Comparison of ENCODE assay signal across 13 cellular contexts in the genomic region with DNA sequence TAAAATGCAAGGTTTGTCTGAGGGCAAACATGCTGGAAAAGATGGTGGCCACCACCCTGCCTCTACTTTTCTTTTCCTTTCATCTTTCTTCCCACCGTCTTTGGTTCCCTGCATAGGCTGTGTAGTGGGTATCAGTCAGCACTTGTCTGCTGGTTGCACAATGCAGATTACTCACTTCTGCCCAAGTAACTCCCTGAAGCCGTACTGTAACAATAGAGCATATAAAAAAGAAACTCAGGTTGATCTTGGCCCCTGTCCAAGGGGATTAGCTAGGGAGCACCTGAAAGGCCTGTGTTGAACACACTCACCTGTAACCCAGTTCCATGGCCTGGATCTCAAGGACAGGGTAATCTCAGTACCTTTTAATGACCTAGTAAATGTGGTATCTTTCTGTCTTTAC.
A peak's percentile ranks its signal among the peaks of the same experiment; 100 is the strongest.
DNase-seq lines count a peak whose midpoint lies in the region; ATAC-seq, FAIRE-seq and TF ChIP-seq lines count a peak whose summit lies in the region.
"Had no signal": no experiment of that assay in that cellular context is flagged by ENCODE, and none has a peak within 500 bp of the region (broad histone marks: within the 10 kb centered on the region; RNA-seq: fewer than 3 reads in every experiment).

No MANE protein-coding gene starts in this region.

- H4K20me1 ChIP-seq in astrocyte (ENCODE audit: insufficient read depth, low read length) (peaks cover 8% of the 10 kb centered on the region), MM.1S (ENCODE audit: insufficient read depth, low read length) (no peaks in the 10 kb centered on the region)

- no peak overlapping the region for H3K4me3 ChIP-seq in astrocyte (ENCODE audit: insufficient read depth, low read depth, low read length)
- H3K4me3 ChIP-seq in mucosa of descending colon, result no peak overlapping the region
- H3K4me3 ChIP-seq in CD8-positive, alpha-beta T cell (ENCODE audit: low read depth, low read length), result no peak overlapping the region
- H3K4me3 ChIP-seq in MM.1S (ENCODE audit: low read length), result no peak overlapping the region

- H3K27ac ChIP-seq in astrocyte (ENCODE audit: low read depth, low read length) (no peak overlapping the region), MM.1S (ENCODE audit: low read length) (no peak overlapping the region)
- no peak overlapping the region for H3K27ac ChIP-seq in CD8-positive, alpha-beta T cell (ENCODE audit: low read depth, low read length)
- H3K27ac ChIP-seq: C4-2B had no signal

- H3K4me1 Mint-ChIP-seq in astrocyte (ENCODE audit: low read depth, unreplicated experiment), result peaks cover 3% of the 10 kb centered on the region
- H3K4me1 Mint-ChIP-seq in CD8-positive, alpha-beta T cell (ENCODE audit: low read depth), result peaks cover 5% of the 10 kb centered on the region

- H3K36me3 ChIP-seq in astrocyte (ENCODE audit: insufficient read depth, low read length), result no peaks in the 10 kb centered on the region
- no peaks in the 10 kb centered on the region for H3K36me3 ChIP-seq in mucosa of descending colon (ENCODE audit: low read depth)
- H3K36me3 ChIP-seq in CD8-positive, alpha-beta T cell (ENCODE audit: insufficient read depth, low read length), result no peaks in the 10 kb centered on the region
- no peaks in the 10 kb centered on the region for H3K36me3 ChIP-seq in MM.1S (replicated peaks; ENCODE audit: insufficient read depth, low read length)

- no peak overlapping the region for H3K4me2 ChIP-seq in astrocyte (ENCODE audit: low read length)
- H3K4me2 ChIP-seq in MM.1S (ENCODE audit: low read depth, low read length), result no peak overlapping the region

- no peaks in the 10 kb centered on the region for H3F3A ChIP-seq in MM.1S (ENCODE audit: insufficient read depth, low read length)

- H3K9me3 ChIP-seq in astrocyte (ENCODE audit: insufficient read depth, low read depth, low read length), result no peaks in the 10 kb centered on the region
- no peaks in the 10 kb centered on the region for H3K9me3 ChIP-seq in mucosa of descending colon
- no peaks in the 10 kb centered on the region for H3K9me3 ChIP-seq in CD8-positive, alpha-beta T cell (ENCODE audit: low read length)
- no peaks in the 10 kb centered on the region for H3K9me3 ChIP-seq in MM.1S (replicated peaks; ENCODE audit: insufficient read depth, low read length)

- H3K9me3 Mint-ChIP-seq in astrocyte (ENCODE audit: unreplicated experiment), result no peaks in the 10 kb centered on the region
- peaks cover 9% of the 10 kb centered on the region for H3K9me3 Mint-ChIP-seq in CD8-positive, alpha-beta T cell

- H3K4me1 ChIP-seq in astrocyte (ENCODE audit: insufficient read depth, low read length) (peaks cover 5% of the 10 kb centered on the region), mucosa of descending colon (ENCODE audit: low read depth) (peaks cover 16% of the 10 kb centered on the region), MM.1S (ENCODE audit: low read length) (no peaks in the 10 kb centered on the region)
- H3K4me1 ChIP-seq in CD8-positive, alpha-beta T cell (ENCODE audit: insufficient read depth, low read length), result no peaks in the 10 kb centered on the region

- H3K27me3 Mint-ChIP-seq in astrocyte (ENCODE audit: low read depth, unreplicated experiment), result peaks cover 32% of the 10 kb centered on the region
- peaks cover 37% of the 10 kb centered on the region for H3K27me3 Mint-ChIP-seq in CD8-positive, alpha-beta T cell (ENCODE audit: low read depth)

- H2AFZ ChIP-seq in astrocyte (ENCODE audit: low read depth, low read length) (no peak overlapping the region), MM.1S (ENCODE audit: low read length) (no peak overlapping the region)

- no peaks in the 10 kb centered on the region for H3K79me2 ChIP-seq in astrocyte (ENCODE audit: insufficient read depth, low read length)
- H3K79me2 ChIP-seq in MM.1S (ENCODE audit: low read length), result no peaks in the 10 kb centered on the region

- H3K36me3 Mint-ChIP-seq in astrocyte (ENCODE audit: low read depth, unreplicated experiment), result peaks cover 7% of the 10 kb centered on the region
- H3K36me3 Mint-ChIP-seq in CD8-positive, alpha-beta T cell, result no peaks in the 10 kb centered on the region

- POLR2A ChIA-PET in CD8-positive, alpha-beta T cell (lab: Charles Lee), result no interaction called here

- in situ Hi-C loops in Caki2 (cut with HindIII; ENCODE audit: low pct_unique_long_range_greater_than_20kb, low sequenced_read_pairs), result no loop called here

- CTCF ChIA-PET in CD8-positive, alpha-beta T cell (lab: Charles Lee), result interaction anchor here (0.8 kb wide), 1 partner anchor 230 kb away, joined by 3 read pairs; no protein-coding TSS in a partner anchor

- intact Hi-C loops in mucosa of descending colon (cut with DNase I, micrococcal nuclease) (no loop called here), sciatic nerve (cut with DNase I) (no loop called here)
- intact Hi-C loops in CD8-positive, alpha-beta T cell (cut with DNase I, micrococcal nuclease), result no loop called here

- TF ChIP-seq CTCF in astrocyte (IDR thresholded peaks at IDR 0.05; ENCODE audit: insufficient read depth, low read depth, low read length) (no peak), mucosa of descending colon (IDR thresholded peaks at IDR 0.05) (no peak), MM.1S (IDR thresholded peaks at IDR 0.05; ENCODE audit: low read length) (no peak)
- TF ChIP-seq CTCF in CD8-positive, alpha-beta T cell (IDR thresholded peaks at IDR 0.05), result no peak

- no peak overlapping the region for H3K9ac ChIP-seq in astrocyte (ENCODE audit: low read length)
- H3K9ac ChIP-seq in MM.1S (ENCODE audit: low read length), result no peak overlapping the region

- no peak overlapping the region for H3K4me3 Mint-ChIP-seq in astrocyte (ENCODE audit: unreplicated experiment)
- no peak overlapping the region for H3K4me3 Mint-ChIP-seq in CD8-positive, alpha-beta T cell

- DNase-seq in Caki2 (ENCODE audit: low read depth) (peak; percentile 71), NCI-H1105 (lab: John Stamatoyannopoulos, UW) (peak; percentile 83), astrocyte (ENCODE audit: low read depth) (peak; percentile 43), mucosa of descending colon (peak in 1 of 3 donors; percentile 93), MM.1S (no peak), sciatic nerve (ENCODE audit: low spot score) (no peak)
- DNase-seq in CD8-positive, alpha-beta T cell, result no peak
- DNase-seq: NCI-H1092 treated with DMSO at 0.1 percent for 48 hours; posterior cingulate gyrus; stimulated activated CD4-positive, alpha-beta T cell treated with anti-CD3 and anti-CD28 coated beads, Interleukin-4, amount 100 ng/mL, for 4 hours had no signal

- H3K9me2 ChIP-seq in MM.1S (replicated peaks; ENCODE audit: insufficient read depth, low read length), result no peaks in the 10 kb centered on the region

- ATAC-seq in mucosa of descending colon (peak; percentile 87), GM21529 (IDR thresholded peaks at IDR 0.05; ENCODE audit: unreplicated experiment) (no peak), sciatic nerve (no peak)
- no peak for ATAC-seq in CD8-positive, alpha-beta T cell
- ATAC-seq: Panc1 had no signal

- peaks cover 27% of the 10 kb centered on the region for H3K27me3 ChIP-seq in astrocyte (ENCODE audit: insufficient read depth, low read length)
- H3K27me3 ChIP-seq in CD8-positive, alpha-beta T cell (ENCODE audit: insufficient read depth, low read length), result peaks cover 4% of the 10 kb centered on the region
- H3K27me3 ChIP-seq in MM.1S (replicated peaks; ENCODE audit: insufficient read depth, low read length), result no peaks in the 10 kb centered on the region

- no peak for FAIRE-seq in astrocyte (lab: Jason Lieb, UNC)

- peak overlapping the region; percentile 47 for H3K27ac Mint-ChIP-seq in astrocyte (ENCODE audit: unreplicated experiment)
- H3K27ac Mint-ChIP-seq in CD8-positive, alpha-beta T cell, result no peak overlapping the region

Comparison
In these comparisons a context has a peak if more than half of its experiments do, and no peak if none do; other contexts are left out.
1. DNase-seq: peak in Caki2 (single experiment), NCI-H1105 (single experiment) and astrocyte (single experiment); none in CD8-positive, alpha-beta T cell (0 of 7), MM.1S (single experiment) and sciatic nerve (single experiment).